Comparison of ENCODE assay signal across 9 cellular contexts in the genomic region with DNA sequence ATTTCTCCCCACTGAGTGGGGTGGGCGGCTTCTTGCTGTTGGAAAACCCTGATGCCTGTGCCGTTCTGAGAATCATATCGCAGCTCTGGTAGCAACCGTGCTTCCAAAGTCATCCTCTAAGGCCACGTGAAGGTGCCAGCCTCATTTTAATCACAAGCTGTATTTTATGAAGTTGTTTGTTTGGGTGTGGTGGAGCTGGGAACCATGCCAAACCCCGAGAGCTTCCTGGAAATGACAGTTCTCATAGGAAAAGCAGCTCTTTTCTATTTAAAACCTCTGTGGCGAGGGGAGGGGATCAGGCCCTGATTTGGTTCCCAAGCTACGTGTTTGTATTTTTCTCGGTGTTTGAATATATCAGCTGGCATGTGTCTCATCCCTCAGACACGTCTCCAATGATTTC. TPM values are rescaled to one million over a fixed set of nuclear protein-coding genes. Genes with fewer than 3 reads are reported as not detected.
A peak's percentile ranks its signal among the peaks of the same experiment; 100 is the strongest.
DNase-seq lines count a peak whose midpoint lies in the region; ATAC-seq, FAIRE-seq and TF ChIP-seq lines count a peak whose summit lies in the region.
"Had no signal": no experiment of that assay in that cellular context is flagged by ENCODE, and none has a peak within 500 bp of the region (broad histone marks: within the 10 kb centered on the region; RNA-seq: fewer than 3 reads in every experiment).

No MANE protein-coding gene starts in this region.

- H3K36me3 ChIP-seq in ovary, result no peaks in the 10 kb centered on the region

- TF ChIP-seq POLR2A in ovary (IDR thresholded peaks at IDR 0.05) (no peak), GM12892 (IDR thresholded peaks at IDR 0.05; ENCODE audit: low read depth, low read length) (no peak)

- 7 to 13% (median 8%) methylated on average over 10 of the region's 10 CpGs for WGBS in ovary, 3 donors

- peaks cover 25% of the 10 kb centered on the region for H3K4me1 Mint-ChIP-seq in activated CD8-positive, alpha-beta memory T cell treated with anti-CD3 and anti-CD28 coated beads, Interleukin-2, amount 10 ng/mL, durations not matched to agents 7 days and 5 days

- H3K27me3 Mint-ChIP-seq in activated CD8-positive, alpha-beta memory T cell treated with anti-CD3 and anti-CD28 coated beads, Interleukin-2, amount 10 ng/mL, durations not matched to agents 7 days and 5 days, result no peaks in the 10 kb centered on the region

- TF ChIP-seq CTCF in epithelial cell of proximal tubule (conservative IDR thresholded peaks at IDR 0.05; ENCODE audit: low read depth, low read length) (no peak), ovary (IDR thresholded peaks at IDR 0.05) (no peak)

- peak; percentile 32 for TF ChIP-seq EP300 in ovary (IDR thresholded peaks at IDR 0.05)

- no peak overlapping the region for H3K4me3 Mint-ChIP-seq in activated CD8-positive, alpha-beta memory T cell treated with anti-CD3 and anti-CD28 coated beads, Interleukin-2, amount 10 ng/mL, durations not matched to agents 7 days and 5 days

- no peak overlapping the region for H3K4me3 ChIP-seq in epithelial cell of proximal tubule (ENCODE audit: low read depth, low read length)
- H3K4me3 ChIP-seq in ovary, result no peak overlapping the region

- no peaks in the 10 kb centered on the region for H3K27me3 ChIP-seq in ovary
- H3K27me3 ChIP-seq: neutrophil had no signal

- no peak for FAIRE-seq in GM12892 (lab: Jason Lieb, UNC)

- peak overlapping the region; percentile 31 to 60 for H3K27ac ChIP-seq in ovary
- H3K27ac ChIP-seq: neutrophil had no signal

- no peaks in the 10 kb centered on the region for H3K9me3 ChIP-seq in ovary
- H3K9me3 ChIP-seq: neutrophil had no signal

- H3K27ac Mint-ChIP-seq in activated CD8-positive, alpha-beta memory T cell treated with anti-CD3 and anti-CD28 coated beads, Interleukin-2, amount 10 ng/mL, durations not matched to agents 7 days and 5 days, result peak overlapping the region; percentile 22

- H3K36me3 Mint-ChIP-seq in activated CD8-positive, alpha-beta memory T cell treated with anti-CD3 and anti-CD28 coated beads, Interleukin-2, amount 10 ng/mL, durations not matched to agents 7 days and 5 days, result peaks cover 39% of the 10 kb centered on the region

- DNase-seq in DMS 273 (lab: John Stamatoyannopoulos, UW; ENCODE audit: unreplicated experiment) (peak; percentile 63), NCI-H2227 (lab: John Stamatoyannopoulos, UW; ENCODE audit: unreplicated experiment) (peak; percentile 74), epithelial cell of proximal tubule (ENCODE audit: low read depth) (peak; percentile 48), ovary (peak; percentile 77 to 87 (median 83)), GM12892 (ENCODE audit: insufficient read length) (no peak)
- DNase-seq in activated CD8-positive, alpha-beta memory T cell treated with anti-CD3 and anti-CD28 coated beads, Interleukin-2, amount 10 ng/mL, durations not matched to agents 7 days and 5 days, result peak; percentile 77

- intact Hi-C loops in ovary (cut with DNase I), result no loop called here

- no peaks in the 10 kb centered on the region for H3K9me3 Mint-ChIP-seq in activated CD8-positive, alpha-beta memory T cell treated with anti-CD3 and anti-CD28 coated beads, Interleukin-2, amount 10 ng/mL, durations not matched to agents 7 days and 5 days (ENCODE audit: low read depth)

- CTCF ChIA-PET in activated CD8-positive, alpha-beta memory T cell treated with anti-CD3 and anti-CD28 coated beads, Interleukin-2, amount 10 ng/mL, durations not matched to agents 7 days and 5 days (lab: Charles Lee), result interaction anchor here (1.7 kb wide), 1 partner anchor 15 kb away, joined by 3 read pairs; no protein-coding TSS in a partner anchor

- peaks cover 38% of the 10 kb centered on the region for H3K4me1 ChIP-seq in ovary (ENCODE audit: insufficient read depth)

- ATAC-seq in activated CD8-positive, alpha-beta memory T cell treated with anti-CD3 and anti-CD28 coated beads, Interleukin-2, amount 10 ng/mL, durations not matched to agents 7 days and 5 days, result peak; percentile 49
- ATAC-seq in HG03025 (IDR thresholded peaks at IDR 0.05; ENCODE audit: low FRiP score, unreplicated experiment) (no peak), GM21423 (IDR thresholded peaks at IDR 0.05; ENCODE audit: unreplicated experiment) (no peak)

RNA-seq across cellular contexts. Expression of a gene that starts 21.7 kb away (rescaled TPM):
- total RNA-seq in activated CD8-positive, alpha-beta memory T cell treated with anti-CD3 and anti-CD28 coated beads, Interleukin-2, amount 10 ng/mL, durations not matched to agents 7 days and 5 days, result 10 to 100 TPM; 20.9 to 24.4 TPM
- total RNA-seq in epithelial cell of proximal tubule, result 16.5 and 27.4 TPM in 2 replicates
- 10 to 100 TPM in 6 of 7 donors, 1 to 10 TPM in 1; 6.4 to 21.9 (median 16.7) TPM for total RNA-seq in ovary
- 10 to 100 TPM; 19.3 to 29.9 TPM for polyA plus RNA-seq in ovary
- polyA plus RNA-seq in GM12892 (2012; ENCODE audit: missing spikeins), result 31.7 TPM

RNA-seq across cellular contexts. Expression of a gene that starts 21.8 kb away (rescaled TPM):
- under 1 TPM; 0.66 to 0.82 TPM for total RNA-seq in activated CD8-positive, alpha-beta memory T cell treated with anti-CD3 and anti-CD28 coated beads, Interleukin-2, amount 10 ng/mL, durations not matched to agents 7 days and 5 days
- total RNA-seq in epithelial cell of proximal tubule (8.5 and 10.0 TPM in 2 replicates), ovary (10 to 100 TPM; 14.3 to 52.8 (median 18.0) TPM)
- 10 to 100 TPM; 16.5 to 25.0 TPM for polyA plus RNA-seq in ovary
- polyA plus RNA-seq in GM12892 (2012; ENCODE audit: missing spikeins), result 0.72 TPM
